In genomic region chr11:101870510-101870909, GRCh38 we compare ENCODE assay signal across 1 cellular context.
TF ChIP-seq lines count a peak whose summit lies in the region.

No MANE protein-coding gene starts in this region.

TF ChIP-seq in IMR-90, 13 proteins besides CTCF, POLR2A, EP300 and RAD21:
- TF ChIP-seq CEBPB (IDR thresholded peaks at IDR 0.05; ENCODE audit: low read depth, low read length) (peak; percentile 92), RCOR1 (IDR thresholded peaks at IDR 0.05; ENCODE audit: insufficient replicate concordance, low read length) (peak; percentile 77), ELK1 (IDR thresholded peaks at IDR 0.05; ENCODE audit: borderline replicate concordance, low read depth, low read length) (no peak), BHLHE40 (IDR thresholded peaks at IDR 0.05; ENCODE audit: low read depth, low read length) (peak; percentile 91), NFE2L2 (IDR thresholded peaks at IDR 0.05; ENCODE audit: low read depth, low read length) (no peak), SMC3 (IDR thresholded peaks at IDR 0.05; ENCODE audit: low read depth, low read length) (no peak), FOS (IDR thresholded peaks at IDR 0.05; ENCODE audit: low read depth, low read length) (peak; percentile 95)
